Comparison of ENCODE assay signal across 8 cellular contexts in the genomic region with DNA sequence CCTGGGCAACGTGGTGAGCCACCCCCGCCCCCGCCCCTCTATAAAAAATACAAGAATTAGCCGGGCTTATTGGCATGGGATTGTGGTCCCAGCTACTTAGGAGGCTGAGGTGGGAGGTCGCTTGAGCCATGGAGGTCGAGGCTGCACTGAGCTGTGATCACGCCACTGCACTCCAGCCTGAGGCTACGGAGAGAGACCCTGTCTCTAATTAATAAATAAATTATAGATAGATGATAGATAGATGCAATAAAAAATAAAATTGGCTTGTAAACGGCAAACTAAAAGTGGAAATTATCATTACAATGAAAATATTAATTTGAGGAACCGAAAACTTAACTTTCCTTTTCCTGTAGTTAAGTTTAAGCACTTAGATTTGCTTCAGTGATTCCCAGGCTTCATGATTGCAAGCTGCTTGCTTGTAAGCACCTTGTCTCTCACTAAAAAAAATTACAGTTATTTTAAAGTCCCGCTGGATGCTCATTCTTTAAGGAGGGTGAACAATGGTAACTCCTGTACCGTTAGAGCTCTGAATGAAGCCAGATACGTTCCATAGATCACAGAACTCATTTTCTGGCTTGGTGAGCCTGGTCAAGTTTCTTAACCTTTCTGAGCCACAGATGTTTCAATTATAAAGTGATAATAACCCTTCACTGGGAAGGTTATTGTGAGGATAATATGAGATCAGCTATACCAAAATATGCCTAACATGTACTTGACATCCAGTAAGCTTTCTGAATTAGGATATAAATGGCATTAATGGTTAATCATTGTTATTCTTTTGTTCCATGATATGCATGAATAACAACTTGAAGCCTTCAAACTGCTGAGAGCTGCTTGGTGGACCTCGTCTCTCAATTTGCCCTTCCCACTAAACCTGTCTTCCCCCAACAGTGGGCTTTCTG. TPM values are rescaled to one million over a fixed set of nuclear protein-coding genes. Genes with fewer than 3 reads are reported as not detected.
DNase-seq lines count a peak whose midpoint lies in the region; ATAC-seq and TF ChIP-seq lines count a peak whose summit lies in the region.

No MANE protein-coding gene starts in this region.

- in situ Hi-C loops in brain microvascular endothelial cell (cut with HindIII; ENCODE audit: low pct_ligation_motif_present, low sequenced_read_pairs), result no loop called here

- H3K27me3 ChIP-seq in brain microvascular endothelial cell (replicated peaks), result no peaks in the 10 kb centered on the region

- no peaks in the 10 kb centered on the region for H3K9me3 ChIP-seq in mucosa of descending colon

- H3K4me3 ChIP-seq in AG10803 (ENCODE audit: low read length) (peak overlapping the region; percentile 78), brain microvascular endothelial cell (ENCODE audit: low read depth, low read length) (peak overlapping the region; percentile 72), mucosa of descending colon (peak overlapping the region; percentile 19)

- peak overlapping the region; percentile 74 for H3K27ac ChIP-seq in brain microvascular endothelial cell

- intact Hi-C loops in mucosa of descending colon (cut with DNase I, micrococcal nuclease), result no loop called here

- H3K4me1 ChIP-seq in mucosa of descending colon (ENCODE audit: low read depth), result peaks cover 10% of the 10 kb centered on the region

- no peak for DNase-seq in AG10803 (ENCODE audit: low read depth)
- no peak for DNase-seq in brain microvascular endothelial cell
- no peak for DNase-seq in mucosa of descending colon
- DNase-seq in NCI-H345 treated with DMSO at 0.1 percent for 48 hours (lab: John Stamatoyannopoulos, UW; ENCODE audit: unreplicated experiment), result no peak
- DNase-seq in iPS-NIHi7 (ENCODE audit: extremely low spot score), result no peak
- no peak for DNase-seq in activated CD4-positive, alpha-beta T cell treated with anti-CD3 and anti-CD28 coated beads, Interleukin-2, amount 50 U/mL, for 48 hours

- no peak for TF ChIP-seq CTCF in AG10803 (conservative IDR thresholded peaks at IDR 0.05; ENCODE audit: low read length)
- TF ChIP-seq CTCF in brain microvascular endothelial cell (IDR thresholded peaks at IDR 0.05; ENCODE audit: low read depth, low read length, missing control alignments), result no peak
- no peak for TF ChIP-seq CTCF in mucosa of descending colon (IDR thresholded peaks at IDR 0.05)

- H3K36me3 ChIP-seq in brain microvascular endothelial cell (replicated peaks), result no peaks in the 10 kb centered on the region
- H3K36me3 ChIP-seq in mucosa of descending colon (ENCODE audit: low read depth), result no peaks in the 10 kb centered on the region

- ATAC-seq in GM18867 (IDR thresholded peaks at IDR 0.05; ENCODE audit: unreplicated experiment) (peak; percentile 40), HG03432 (IDR thresholded peaks at IDR 0.05; ENCODE audit: unreplicated experiment) (peak; percentile 43), mucosa of descending colon (no peak)

RNA-seq across cellular contexts. Expression of a gene that starts 9.4 kb away (rescaled TPM):
- 100 to 1,000 TPM; 122 to 137 (median 137) TPM for total RNA-seq in mucosa of descending colon

RNA-seq across cellular contexts. Expression of a gene that starts 44.5 kb away (rescaled TPM):
- 10 to 100 TPM; 17.1 to 22.0 (median 20.4) TPM for total RNA-seq in mucosa of descending colon

Comparison
In these comparisons a context has a peak if more than half of its experiments do, and no peak if none do; other contexts are left out.
1. H3K4me3 ChIP-seq: peak in every context shown above with its lines; median percentile 78 in AG10803; 72 in brain microvascular endothelial cell; 19 in mucosa of descending colon.